In the genomic region with DNA sequence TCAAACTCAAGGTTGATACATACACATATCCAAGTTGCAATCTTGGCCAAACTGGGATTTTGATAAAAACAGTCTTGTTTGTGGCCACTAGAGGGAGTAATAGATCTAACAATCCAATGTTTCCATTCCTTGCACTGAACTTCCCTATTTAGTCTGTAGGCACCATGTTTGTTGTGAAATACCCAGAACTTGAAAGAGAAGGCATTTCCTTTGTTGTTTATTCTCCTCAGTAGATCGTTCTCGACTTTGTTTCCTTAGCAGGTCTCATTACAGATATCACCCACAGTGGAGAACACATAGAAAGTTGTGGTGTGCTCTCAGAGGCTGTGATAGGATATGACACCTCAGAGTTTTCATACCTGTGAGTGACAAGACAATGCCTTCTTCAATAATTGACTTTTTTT, we compare ENCODE assay signal across 8 cellular contexts.
A peak's percentile ranks its signal among the peaks of the same experiment; 100 is the strongest.
DNase-seq lines count a peak whose midpoint lies in the region; ATAC-seq, FAIRE-seq and TF ChIP-seq lines count a peak whose summit lies in the region.

No MANE protein-coding gene starts in this region.

- H3K4me1 ChIP-seq in colonic mucosa: no peaks in the 10 kb centered on the region
- peaks cover 18% of the 10 kb centered on the region for H3K4me1 ChIP-seq in HepG2 (ENCODE audit: insufficient read depth, low read length)
- peaks cover 10% of the 10 kb centered on the region in 2 donors for H3K4me1 ChIP-seq in thoracic aorta (ENCODE audit: control insufficient read depth in 1 of 2, low read depth in 2 of 2)

- CTCF ChIA-PET in HepG2 (lab: Yijun Ruan, JAX; ENCODE audit: low intra/inter-chr PET ratio, low total read pairs): interaction anchor here (1.1 to 3.5 kb wide), 6 partner anchors 84 to 409 kb away, joined by 3 to 73 read pairs (median 6); no protein-coding TSS in a partner anchor

- H3K27me3 ChIP-seq in colonic mucosa (no peaks in the 10 kb centered on the region), HepG2 (ENCODE audit: control insufficient read depth in 1 of 2, insufficient read depth in 2 of 2, low read length in 2 of 2) (no peaks in the 10 kb centered on the region), thoracic aorta (replicated peaks; ENCODE audit: insufficient read depth) (no peaks in the 10 kb centered on the region)

- ATAC-seq in GM21515 (IDR thresholded peaks at IDR 0.05; ENCODE audit: unreplicated experiment) (peak; percentile 53), HepG2 (peak; percentile 77), thoracic aorta (ENCODE audit: insufficient number of reproducible peaks, low FRiP score, low read depth) (no peak)

- WGBS in HepG2 (ENCODE audit: low lambda C conversion rate): 0% methylated on average over 2 of the region's 2 CpGs

- H3K36me3 ChIP-seq in colonic mucosa (peaks cover under 1% of the 10 kb centered on the region), HepG2 (replicated peaks in 1 of 2; ENCODE audit: control insufficient read depth in 1 of 2, insufficient read depth in 2 of 2, low read length in 2 of 2) (peaks cover 2% of the 10 kb centered on the region in 2 experiments; a peak in 3 of 5 replicates), thoracic aorta (peaks cover 4% of the 10 kb centered on the region)

- FAIRE-seq in HepG2 (lab: Jason Lieb, UNC): peak; percentile 96

- no peak overlapping the region for H2AFZ ChIP-seq in HepG2 (ENCODE audit: low read length)

- peak overlapping the region; percentile 54 for H3K4me2 ChIP-seq in HepG2 (ENCODE audit: low read depth, low read length)

- H3K27ac ChIP-seq in colonic mucosa (no peak overlapping the region), HepG2 (ENCODE audit: extremely low read length, insufficient read depth, low read length) (no peak overlapping the region), thoracic aorta (peak overlapping the region in 1 of 2 donors; percentile 62)

- peak; percentile 58 for DNase-seq in ELF-1 (ENCODE audit: low read depth, low spot score)
- peak; percentile 40 to 51 for DNase-seq in SHP77 (lab: John Stamatoyannopoulos, UW)
- DNase-seq in colonic mucosa: no peak
- DNase-seq in HepG2 (ENCODE audit: low spot score): peak; percentile 76
- DNase-seq in thoracic aorta (ENCODE audit: low spot score): no peak
- DNase-seq in stimulated activated CD4-positive, alpha-beta T cell treated with anti-CD3 and anti-CD28 coated beads, Interleukin-4, amount 100 ng/mL, for 4 hours: no peak

- intact Hi-C loops in colonic mucosa (cut with DNase I): loop anchor here (1.0 to 10.0 kb wide), 4 partner anchors 75 to 252 kb away; no protein-coding TSS in a partner anchor
- intact Hi-C loops in HepG2 (cut with micrococcal nuclease; ENCODE audit: unreplicated experiment): loop anchor here (1.0 to 10.0 kb wide), 5 partner anchors 70 to 458 kb away; partner anchors contain the start of gene MXI1

- H3K4me3 ChIP-seq in colonic mucosa: no peak overlapping the region
- no peak overlapping the region for H3K4me3 ChIP-seq in HepG2 (replicated peaks in 1 of 3; ENCODE audit: insufficient read depth in 1 of 3, low read depth in 2 of 3, low read length in 3 of 3)
- H3K4me3 ChIP-seq in thoracic aorta: peak overlapping the region; percentile 37

- no TSS peak for BruUV-seq in HepG2 (replicated peaks; lab: Mats Ljungman, UMichigan)

- no peak for TF ChIP-seq EP300 in HepG2 (IDR thresholded peaks at IDR 0.05; ENCODE audit: low read depth in 2 of 2, low read length in 2 of 2)
- peak; percentile 20; the same call in 1 of the 2 replicates for TF ChIP-seq EP300 in HepG2 (CRISPR knock-in tag; IDR thresholded peaks at IDR 0.05; ENCODE audit: borderline replicate concordance)

- peak; percentile 67; the same call in 1 of the 2 replicates for TF ChIP-seq CTCF in LNCAP (IDR thresholded peaks at IDR 0.05)
- peak; percentile 69 for TF ChIP-seq CTCF in colonic mucosa (IDR thresholded peaks at IDR 0.05)
- peak; percentile 84 for TF ChIP-seq CTCF in HepG2 (CRISPR knock-in tag; IDR thresholded peaks at IDR 0.05)
- TF ChIP-seq CTCF in thoracic aorta (IDR thresholded peaks at IDR 0.05): peak; percentile 82

- H4K20me1 ChIP-seq in HepG2 (ENCODE audit: insufficient read depth, low read length): no peaks in the 10 kb centered on the region

- H3K9ac ChIP-seq in colonic mucosa (ENCODE audit: low read depth in 2 of 2, low read length in 2 of 2): no peak overlapping the region
- no peak overlapping the region for H3K9ac ChIP-seq in HepG2 (ENCODE audit: insufficient read depth, low read depth, low read length)

- POLR2A ChIA-PET in HepG2 (lab: Yijun Ruan, JAX): no interaction called here

- TF ChIP-seq RAD21 in HepG2 (CRISPR knock-in tag; IDR thresholded peaks at IDR 0.05): peak; percentile 72

- H3K9me3 ChIP-seq in colonic mucosa: no peaks in the 10 kb centered on the region
- H3K9me3 ChIP-seq in HepG2 (ENCODE audit: low read length): no peaks in the 10 kb centered on the region
- no peaks in the 10 kb centered on the region for H3K9me3 ChIP-seq in thoracic aorta

- in situ Hi-C loops in HepG2 (cut with HindIII; ENCODE audit: extremely low pct_ligation_motif_present, low pct_unique_long_range_greater_than_20kb): loop anchor here (5.0 to 10.0 kb wide), 3 partner anchors 85 to 252 kb away; no protein-coding TSS in a partner anchor

- no peaks in the 10 kb centered on the region for H3K79me2 ChIP-seq in HepG2 (ENCODE audit: insufficient read depth, low read length)

- no peak for TF ChIP-seq POLR2A in HepG2 (IDR thresholded peaks at IDR 0.05; ENCODE audit: insufficient read depth in 1 of 2, low read depth in 2 of 2, low read length in 2 of 2)

TF ChIP-seq in HepG2, 621 proteins besides CTCF, POLR2A, EP300 and RAD21 (continues in another document):
- TF ChIP-seq, protein P1, sequence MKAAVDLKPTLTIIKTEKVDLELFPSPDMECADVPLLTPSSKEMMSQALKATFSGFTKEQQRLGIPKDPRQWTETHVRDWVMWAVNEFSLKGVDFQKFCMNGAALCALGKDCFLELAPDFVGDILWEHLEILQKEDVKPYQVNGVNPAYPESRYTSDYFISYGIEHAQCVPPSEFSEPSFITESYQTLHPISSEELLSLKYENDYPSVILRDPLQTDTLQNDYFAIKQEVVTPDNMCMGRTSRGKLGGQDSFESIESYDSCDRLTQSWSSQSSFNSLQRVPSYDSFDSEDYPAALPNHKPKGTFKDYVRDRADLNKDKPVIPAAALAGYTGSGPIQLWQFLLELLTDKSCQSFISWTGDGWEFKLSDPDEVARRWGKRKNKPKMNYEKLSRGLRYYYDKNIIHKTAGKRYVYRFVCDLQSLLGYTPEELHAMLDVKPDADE (CRISPR knock-in tag; IDR thresholded peaks at IDR 0.05): no peak
- TF ChIP-seq ZNF343 (CRISPR knock-in tag; IDR thresholded peaks at IDR 0.05) (no peak), NPAS2 (CRISPR knock-in tag; IDR thresholded peaks at IDR 0.05; ENCODE audit: borderline replicate concordance) (no peak), SIX4 (CRISPR knock-in tag; IDR thresholded peaks at IDR 0.05) (no peak), DRAP1 (CRISPR knock-in tag; IDR thresholded peaks at IDR 0.05) (0 out of 2 replicates have a peak, but pooled peaks have one; percentile 11), ZFX (CRISPR knock-in tag; IDR thresholded peaks at IDR 0.05; ENCODE audit: low read depth) (no peak), ZZZ3 (CRISPR knock-in tag; IDR thresholded peaks at IDR 0.05; ENCODE audit: borderline replicate concordance) (no peak), MAZ (IDR thresholded peaks at IDR 0.05; ENCODE audit: borderline replicate concordance, low read depth, low read length) (no peak), MAZ (CRISPR knock-in tag; IDR thresholded peaks at IDR 0.05; ENCODE audit: low read depth) (no peak), ZNF24 (IDR thresholded peaks at IDR 0.05) (no peak), ZNF644 (CRISPR knock-in tag; IDR thresholded peaks at IDR 0.05; ENCODE audit: low read depth) (peak; percentile 87), NFKBIZ (CRISPR knock-in tag; IDR thresholded peaks at IDR 0.05) (no peak), ZNF709 (CRISPR knock-in tag; IDR thresholded peaks at IDR 0.05) (no peak), MTF1 (CRISPR knock-in tag; IDR thresholded peaks at IDR 0.05) (no peak), HNF1A (IDR thresholded peaks at IDR 0.05; ENCODE audit: low read depth) (no peak), HNF1A (CRISPR knock-in tag; IDR thresholded peaks at IDR 0.05; ENCODE audit: borderline replicate concordance) (no peak), POLR2AphosphoS2 (IDR thresholded peaks at IDR 0.05; ENCODE audit: low read depth, low read length) (no peak), KLF12 (CRISPR knock-in tag; IDR thresholded peaks at IDR 0.05; ENCODE audit: borderline replicate concordance) (no peak)

Comparison
In these comparisons a context has a peak if more than half of its experiments do, and no peak if none do; other contexts are left out.
1. DNase-seq: peak in ELF-1 (single experiment), SHP77 (2 of 2) and HepG2 (single experiment); none in colonic mucosa (single experiment), thoracic aorta (single experiment) and stimulated activated CD4-positive, alpha-beta T cell treated with anti-CD3 and anti-CD28 coated beads, Interleukin-4, amount 100 ng/mL, for 4 hours (0 of 2).
2. Peak in every context shown above with its lines, with median percentiles within 50 percentile points of each other: CTCF ChIP-seq.